ENCODE assay signal across 8 cellular contexts in the genomic region with DNA sequence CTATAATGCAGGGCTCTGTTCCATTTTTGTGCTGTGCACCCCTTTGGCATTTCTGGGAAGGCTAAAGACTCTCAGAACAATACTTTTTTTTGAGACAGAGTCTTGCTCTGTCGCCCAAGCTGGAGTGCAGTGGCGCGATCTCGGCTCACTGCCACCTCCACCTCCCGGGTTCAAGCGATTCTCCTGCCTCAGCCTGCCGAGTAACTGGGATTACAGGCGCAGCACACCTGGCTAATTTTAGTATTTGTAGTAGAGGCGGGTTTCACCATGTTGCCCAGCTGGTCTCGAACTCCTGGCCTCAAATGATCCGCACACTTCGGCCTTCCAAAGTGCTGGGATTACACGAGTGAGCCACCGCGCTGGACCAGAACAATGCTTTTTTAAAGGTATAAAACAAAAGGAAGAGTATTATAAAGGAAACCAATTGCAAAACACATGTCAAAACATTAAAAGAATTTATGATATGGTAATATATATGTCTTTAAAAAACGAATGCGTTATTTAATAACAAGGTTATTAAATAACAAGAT. TPM values are rescaled to one million over a fixed set of nuclear protein-coding genes. Genes with fewer than 3 reads are reported as not detected.
DNase-seq lines count a peak whose midpoint lies in the region; ATAC-seq, FAIRE-seq and TF ChIP-seq lines count a peak whose summit lies in the region.

No MANE protein-coding gene starts in this region.

- no peak for DNase-seq in Caco-2
- DNase-seq in endothelial cell (ENCODE audit: low spot score) = no peak
- DNase-seq in pancreas = no peak
- no peak for DNase-seq in HuH-7.5 (ENCODE audit: low spot score)
- DNase-seq in central memory CD4-positive, alpha-beta T cell = no peak

- TF ChIP-seq CTCF in Caco-2 (IDR thresholded peaks at IDR 0.05; ENCODE audit: insufficient read depth in 1 of 2, low read depth in 1 of 2, low read length in 1 of 2, severe bottlenecking in 1 of 2, unreplicated experiment in 1 of 2) (no peak), OCI-LY1 (IDR thresholded peaks at IDR 0.05; ENCODE audit: low read length) (no peak), endothelial cell (IDR thresholded peaks at IDR 0.05; ENCODE audit: unreplicated experiment) (no peak), pancreas (IDR thresholded peaks at IDR 0.05) (no peak)

- peak overlapping the region; percentile 37; the same call in 1 of the 2 replicates for H3K4me2 ChIP-seq in OCI-LY1 (ENCODE audit: low read length)

- CTCF ChIA-PET in Caco-2 (lab: Charles Lee) = interaction anchor here (1.0 kb wide), 1 partner anchor 10 kb away, joined by 4 read pairs; no protein-coding TSS in a partner anchor

- no peaks in the 10 kb centered on the region for H3F3A ChIP-seq in OCI-LY1 (ENCODE audit: insufficient read depth, low read length)

- H3K9me3 ChIP-seq in Caco-2 (no peaks in the 10 kb centered on the region), OCI-LY1 (ENCODE audit: low read length) (no peaks in the 10 kb centered on the region), pancreas (no peaks in the 10 kb centered on the region)

- H2AFZ ChIP-seq in OCI-LY1 (ENCODE audit: low read length) = no peak overlapping the region

- POLR2A ChIA-PET in Caco-2 (lab: Charles Lee) = no interaction called here

- ATAC-seq in pancreas (peak in 1 of 4 donors; percentile 0), HG03571 (IDR thresholded peaks at IDR 0.05; ENCODE audit: unreplicated experiment) (no peak), HG03521 (IDR thresholded peaks at IDR 0.05; ENCODE audit: unreplicated experiment) (no peak)

- H3K4me1 ChIP-seq in Caco-2 (peaks cover 16% of the 10 kb centered on the region), OCI-LY1 (ENCODE audit: insufficient read depth, low read length, severe bottlenecking) (peaks cover 10% of the 10 kb centered on the region), pancreas (peaks cover 15 to 36% (median 18%) of the 10 kb centered on the region in 3 donors)

- no peaks in the 10 kb centered on the region for H3K9me2 ChIP-seq in OCI-LY1 (ENCODE audit: low read depth, low read length)

- no peaks in the 10 kb centered on the region for H3K9me3 Mint-ChIP-seq in Caco-2 (ENCODE audit: unreplicated experiment)
- no peaks in the 10 kb centered on the region for H3K9me3 Mint-ChIP-seq in endothelial cell (ENCODE audit: unreplicated experiment)

- H3K27ac Mint-ChIP-seq in Caco-2 (ENCODE audit: unreplicated experiment) = peak overlapping the region; percentile 72
- H3K27ac Mint-ChIP-seq in endothelial cell (ENCODE audit: unreplicated experiment) = no peak overlapping the region

- H3K27me3 Mint-ChIP-seq in Caco-2 (ENCODE audit: insufficient read depth, unreplicated experiment) (no peaks in the 10 kb centered on the region), endothelial cell (ENCODE audit: unreplicated experiment) (peaks cover 11% of the 10 kb centered on the region)

- WGBS in pancreas, 2 donors = 13 to 14% methylated on average over 17 of the region's 17 CpGs

- H4K20me1 ChIP-seq in OCI-LY1 (ENCODE audit: insufficient read depth, low read length) = no peaks in the 10 kb centered on the region

- H3K4me3 ChIP-seq in Caco-2 (ENCODE audit: low read depth, low read length) (peak overlapping the region; percentile 76), OCI-LY1 (ENCODE audit: low read depth, low read length, poor library complexity, severe bottlenecking) (no peak overlapping the region), pancreas (peak overlapping the region; percentile 50 to 90 (median 61))

- no peaks in the 10 kb centered on the region for H3K79me2 ChIP-seq in OCI-LY1 (ENCODE audit: insufficient read depth, low read length)

- H3K36me3 ChIP-seq in Caco-2 (ENCODE audit: control insufficient read depth, insufficient read depth, low read length) (no peaks in the 10 kb centered on the region), OCI-LY1 (ENCODE audit: insufficient read depth, low read length) (no peaks in the 10 kb centered on the region), pancreas (no peaks in the 10 kb centered on the region)

- H3K27me3 ChIP-seq in Caco-2 (replicated peaks; ENCODE audit: control insufficient read depth, insufficient read depth, low read length) (no peaks in the 10 kb centered on the region), OCI-LY1 (ENCODE audit: insufficient read depth, low read length) (no peaks in the 10 kb centered on the region), pancreas (no peaks in the 10 kb centered on the region)

- no peak overlapping the region for H3K9ac ChIP-seq in OCI-LY1 (ENCODE audit: low read length)

- FAIRE-seq in pancreas (lab: Jason Lieb, UNC) = no peak

- H3K27ac ChIP-seq in OCI-LY1 (ENCODE audit: low read depth, low read length, poor library complexity, severe bottlenecking) (no peak overlapping the region), pancreas (peak overlapping the region; percentile 91 to 99 (median 96))

- H3K36me3 Mint-ChIP-seq in Caco-2 (ENCODE audit: insufficient read depth, unreplicated experiment) (no peaks in the 10 kb centered on the region), endothelial cell (ENCODE audit: low read depth, unreplicated experiment) (no peaks in the 10 kb centered on the region)

- H3K4me1 Mint-ChIP-seq in Caco-2 (ENCODE audit: low read depth, unreplicated experiment) (peaks cover 20% of the 10 kb centered on the region), endothelial cell (ENCODE audit: unreplicated experiment) (peaks cover 13% of the 10 kb centered on the region)

- H3K4me3 Mint-ChIP-seq in Caco-2 (ENCODE audit: unreplicated experiment) (peak overlapping the region; percentile 91), endothelial cell (ENCODE audit: unreplicated experiment) (peak overlapping the region; percentile 84)

- intact Hi-C loops in Caco-2 (cut with micrococcal nuclease; ENCODE audit: unreplicated experiment) (no loop called here), pancreas (cut with DNase I) (no loop called here)

- no TSS peak for BruUV-seq in Caco-2 (replicated peaks; lab: Mats Ljungman, UMichigan)

RNA-seq across cellular contexts. Expression of a gene that starts 1.0 kb away (rescaled TPM):
- total RNA-seq in Caco-2 (2022) = 5.0 and 7.5 TPM in 2 replicates
- total RNA-seq in endothelial cell (ENCODE audit: unreplicated experiment) = 3.8 TPM
- total RNA-seq in pancreas = 10 to 100 TPM; 22.8 to 28.6 (median 24.8) TPM
- 10 to 100 TPM; 13.8 to 22.0 TPM for polyA plus RNA-seq in pancreas

RNA-seq across cellular contexts. Expression of a gene that starts 48.6 kb away (rescaled TPM):
- total RNA-seq in Caco-2 (2022) = 37.0 and 40.3 TPM in 2 replicates
- 30.1 TPM for total RNA-seq in endothelial cell (ENCODE audit: unreplicated experiment)
- total RNA-seq in pancreas = 10 to 100 TPM; 14.8 to 30.5 (median 20.7) TPM
- 10 to 100 TPM in 1 of 2 donors, 1 to 10 TPM in 1; 8.4 to 18.4 TPM for polyA plus RNA-seq in pancreas
